Comparison of ENCODE assay signal across 1 cellular context in the genomic region with DNA sequence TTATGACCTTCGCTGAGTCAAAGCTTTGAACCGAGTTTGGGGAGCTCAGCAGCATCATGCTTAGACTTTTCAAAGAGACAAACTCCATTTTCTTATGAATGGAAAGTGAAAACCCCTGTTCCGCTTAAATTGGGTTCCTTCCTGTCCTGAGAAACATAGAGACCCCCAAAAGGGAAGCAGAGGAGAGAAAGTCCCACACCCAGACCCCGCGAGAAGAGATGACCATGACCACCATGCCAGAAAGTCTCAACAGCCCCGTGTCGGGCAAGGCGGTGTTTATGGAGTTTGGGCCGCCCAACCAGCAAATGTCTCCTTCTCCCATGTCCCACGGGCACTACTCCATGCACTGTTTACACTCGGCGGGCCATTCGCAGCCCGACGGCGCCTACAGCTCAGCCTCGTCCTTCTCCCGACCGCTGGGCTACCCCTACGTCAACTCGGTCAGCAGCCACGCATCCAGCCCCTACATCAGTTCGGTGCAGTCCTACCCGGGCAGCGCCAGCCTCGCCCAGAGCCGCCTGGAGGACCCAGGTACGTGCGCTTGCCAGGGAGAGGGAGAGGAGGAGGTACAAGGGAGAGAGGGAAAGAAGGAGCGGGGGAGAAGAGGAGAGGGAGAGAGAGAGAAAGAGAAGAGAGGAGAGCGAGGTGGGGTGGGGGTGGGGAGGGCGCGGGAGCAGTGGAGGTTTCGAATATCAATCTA.
TF ChIP-seq lines count a peak whose summit lies in the region.

A gene (plus strand): TSS at position 48 of the 700 bp plus-strand sequence. CDS start 171 bp downstream, at position 219.

TF ChIP-seq in GM12878, 131 proteins besides CTCF, POLR2A, EP300 and RAD21:
- TF ChIP-seq, protein P1, sequence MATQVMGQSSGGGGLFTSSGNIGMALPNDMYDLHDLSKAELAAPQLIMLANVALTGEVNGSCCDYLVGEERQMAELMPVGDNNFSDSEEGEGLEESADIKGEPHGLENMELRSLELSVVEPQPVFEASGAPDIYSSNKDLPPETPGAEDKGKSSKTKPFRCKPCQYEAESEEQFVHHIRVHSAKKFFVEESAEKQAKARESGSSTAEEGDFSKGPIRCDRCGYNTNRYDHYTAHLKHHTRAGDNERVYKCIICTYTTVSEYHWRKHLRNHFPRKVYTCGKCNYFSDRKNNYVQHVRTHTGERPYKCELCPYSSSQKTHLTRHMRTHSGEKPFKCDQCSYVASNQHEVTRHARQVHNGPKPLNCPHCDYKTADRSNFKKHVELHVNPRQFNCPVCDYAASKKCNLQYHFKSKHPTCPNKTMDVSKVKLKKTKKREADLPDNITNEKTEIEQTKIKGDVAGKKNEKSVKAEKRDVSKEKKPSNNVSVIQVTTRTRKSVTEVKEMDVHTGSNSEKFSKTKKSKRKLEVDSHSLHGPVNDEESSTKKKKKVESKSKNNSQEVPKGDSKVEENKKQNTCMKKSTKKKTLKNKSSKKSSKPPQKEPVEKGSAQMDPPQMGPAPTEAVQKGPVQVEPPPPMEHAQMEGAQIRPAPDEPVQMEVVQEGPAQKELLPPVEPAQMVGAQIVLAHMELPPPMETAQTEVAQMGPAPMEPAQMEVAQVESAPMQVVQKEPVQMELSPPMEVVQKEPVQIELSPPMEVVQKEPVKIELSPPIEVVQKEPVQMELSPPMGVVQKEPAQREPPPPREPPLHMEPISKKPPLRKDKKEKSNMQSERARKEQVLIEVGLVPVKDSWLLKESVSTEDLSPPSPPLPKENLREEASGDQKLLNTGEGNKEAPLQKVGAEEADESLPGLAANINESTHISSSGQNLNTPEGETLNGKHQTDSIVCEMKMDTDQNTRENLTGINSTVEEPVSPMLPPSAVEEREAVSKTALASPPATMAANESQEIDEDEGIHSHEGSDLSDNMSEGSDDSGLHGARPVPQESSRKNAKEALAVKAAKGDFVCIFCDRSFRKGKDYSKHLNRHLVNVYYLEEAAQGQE (IDR thresholded peaks at IDR 0.05; ENCODE audit: low read depth, low read length), result no peak
- TF ChIP-seq CHD1 (IDR thresholded peaks at IDR 0.05; ENCODE audit: low read depth, low read length), result no peak
- TF ChIP-seq NFYA (IDR thresholded peaks at IDR 0.05; ENCODE audit: borderline replicate concordance, low read depth, low read length), result no peak
- TF ChIP-seq GATAD2B (conservative IDR thresholded peaks at IDR 0.05; ENCODE audit: low read depth), result no peak
- TF ChIP-seq, protein P2, sequence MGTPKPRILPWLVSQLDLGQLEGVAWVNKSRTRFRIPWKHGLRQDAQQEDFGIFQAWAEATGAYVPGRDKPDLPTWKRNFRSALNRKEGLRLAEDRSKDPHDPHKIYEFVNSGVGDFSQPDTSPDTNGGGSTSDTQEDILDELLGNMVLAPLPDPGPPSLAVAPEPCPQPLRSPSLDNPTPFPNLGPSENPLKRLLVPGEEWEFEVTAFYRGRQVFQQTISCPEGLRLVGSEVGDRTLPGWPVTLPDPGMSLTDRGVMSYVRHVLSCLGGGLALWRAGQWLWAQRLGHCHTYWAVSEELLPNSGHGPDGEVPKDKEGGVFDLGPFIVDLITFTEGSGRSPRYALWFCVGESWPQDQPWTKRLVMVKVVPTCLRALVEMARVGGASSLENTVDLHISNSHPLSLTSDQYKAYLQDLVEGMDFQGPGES (IDR thresholded peaks at IDR 0.05), result no peak
- no peak for TF ChIP-seq TCF7 (IDR thresholded peaks at IDR 0.05; ENCODE audit: borderline replicate concordance)
- peak; percentile 21; the same call in 1 of the 2 replicates for TF ChIP-seq BRCA1 (IDR thresholded peaks at IDR 0.05; ENCODE audit: low read depth, low read length)
- TF ChIP-seq NR2F1 (conservative IDR thresholded peaks at IDR 0.05), result no peak
- TF ChIP-seq WRNIP1 (IDR thresholded peaks at IDR 0.05; ENCODE audit: borderline replicate concordance, low read depth, low read length), result no peak
- no peak for TF ChIP-seq DPF2 (IDR thresholded peaks at IDR 0.05)
- 0 out of 2 replicates have a peak, but pooled peaks have one; percentile 16 for TF ChIP-seq CHD2 (IDR thresholded peaks at IDR 0.05; ENCODE audit: borderline replicate concordance, low read depth, low read length)
- no peak for TF ChIP-seq EGR1 (IDR thresholded peaks at IDR 0.05; ENCODE audit: borderline replicate concordance in 1 of 2, low read depth in 2 of 2, low read length in 2 of 2)
TF ChIP-seq in GM12878: peak in this region for 2.
